ENCODE assay signal across 26 cellular contexts in the genomic region with DNA sequence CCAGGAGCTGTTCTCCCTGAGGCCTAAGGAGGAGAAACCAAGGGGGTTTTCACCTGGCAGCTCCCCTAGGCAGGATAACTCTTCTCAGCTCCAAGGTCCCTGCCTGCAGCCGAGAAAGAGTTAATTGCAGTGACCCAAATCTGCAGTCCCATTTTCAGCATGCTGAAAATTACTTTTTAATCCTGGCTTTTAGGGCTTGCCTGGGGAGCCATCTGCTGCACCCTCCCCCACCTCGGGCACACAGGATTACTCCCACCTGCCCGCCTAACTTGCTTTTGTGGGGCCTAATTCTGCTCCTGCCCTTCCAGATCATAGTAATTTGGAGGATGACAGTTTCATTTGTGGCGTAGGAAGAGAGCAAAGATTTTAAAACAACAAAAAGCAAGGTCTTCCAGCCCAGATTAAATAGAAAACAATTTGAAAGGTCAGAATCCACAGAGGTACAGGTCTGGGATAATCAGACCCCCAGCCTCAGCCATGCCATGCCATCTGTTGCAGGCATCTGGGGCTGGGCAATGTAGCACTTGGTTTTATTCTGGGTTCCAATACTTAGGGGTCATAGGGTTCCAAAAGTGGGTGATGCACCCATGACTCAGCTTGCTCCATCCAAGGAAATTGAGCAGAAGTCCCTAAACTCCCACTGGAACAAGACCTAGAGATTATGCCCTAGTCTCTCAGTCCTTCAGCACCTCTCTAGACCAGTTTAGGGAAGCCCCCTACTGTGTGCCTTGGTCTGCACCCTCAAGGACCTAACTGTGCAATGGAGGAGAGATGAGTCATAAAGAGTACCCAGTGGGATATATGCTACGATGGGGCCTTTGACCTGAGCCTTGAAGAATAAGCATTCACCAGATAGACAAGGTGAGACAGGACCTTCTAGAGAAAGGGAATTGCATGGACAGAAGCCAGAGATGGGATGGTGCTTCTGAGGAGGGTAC.
DNase-seq lines count a peak whose midpoint lies in the region; ATAC-seq, FAIRE-seq and TF ChIP-seq lines count a peak whose summit lies in the region.
"Had no signal": no experiment of that assay in that cellular context is flagged by ENCODE, and none has a peak within 500 bp of the region (broad histone marks: within the 10 kb centered on the region; RNA-seq: fewer than 3 reads in every experiment).

No MANE protein-coding gene starts in this region.

- TF ChIP-seq CTCF in RWPE2 (IDR thresholded peaks at IDR 0.05; ENCODE audit: poor library complexity, severe bottlenecking) (no peak), keratinocyte (optimal IDR thresholded peaks at IDR 0.05 in 1 of 3, IDR thresholded peaks at IDR 0.05 in 1 of 3, conservative IDR thresholded peaks at IDR 0.05 in 1 of 3; ENCODE audit: extremely low read depth in 1 of 3, insufficient read depth in 2 of 3, low read length in 3 of 3) (no peak), ascending aorta (IDR thresholded peaks at IDR 0.05) (no peak)

- dilution Hi-C loops in keratinocyte (cut with MboI; ENCODE audit: extremely low pct_ligation_motif_present, low sequenced_read_pairs): no loop called here

- H3K4me1 ChIP-seq in RWPE2 (ENCODE audit: insufficient read depth, poor library complexity, severe bottlenecking): peaks cover 35% of the 10 kb centered on the region
- peaks cover 37% of the 10 kb centered on the region for H3K4me1 ChIP-seq in keratinocyte (ENCODE audit: control insufficient read depth, extremely low read depth, insufficient read depth, low read length)
- no peaks in the 10 kb centered on the region for H3K4me1 ChIP-seq in ascending aorta
- H3K4me1 ChIP-seq: right lobe of liver, suprapubic skin, uterus had no signal

- no peaks in the 10 kb centered on the region for H3K79me2 ChIP-seq in keratinocyte (ENCODE audit: control insufficient read depth, insufficient read depth, low read length)

- H2AFZ ChIP-seq in keratinocyte (ENCODE audit: control insufficient read depth, low read length): no peak overlapping the region
- H2AFZ ChIP-seq: PC-9 had no signal

- H3K9me3 ChIP-seq in RWPE2 (ENCODE audit: severe bottlenecking) (no peaks in the 10 kb centered on the region), keratinocyte (ENCODE audit: control insufficient read depth, low read depth, low read length) (no peaks in the 10 kb centered on the region), ascending aorta (no peaks in the 10 kb centered on the region)
- H3K9me3 ChIP-seq: body of pancreas, right lobe of liver, suprapubic skin, uterus had no signal

- ATAC-seq in RWPE2 (ENCODE audit: low read depth): no peak
- no peak for ATAC-seq in GM21786 (IDR thresholded peaks at IDR 0.05; ENCODE audit: unreplicated experiment)
- ATAC-seq: body of pancreas; right lobe of liver; stimulated activated effector memory CD8-positive, alpha-beta T cell treated with anti-CD3 and anti-CD28 coated beads, Interleukin-12 subunit alpha, Interleukin-12 subunit beta, amount 100 ng/mL, for 72 hours had no signal

- H3K9me1 ChIP-seq in keratinocyte (ENCODE audit: control insufficient read depth, extremely low read depth, insufficient read depth, low read length): no peaks in the 10 kb centered on the region

- FAIRE-seq in keratinocyte (lab: Jason Lieb, UNC): no peak
- FAIRE-seq: GM12892, H54 had no signal

- H3K27ac ChIP-seq in RWPE2 (ENCODE audit: poor library complexity, severe bottlenecking): peak overlapping the region; percentile 90
- H3K27ac ChIP-seq in keratinocyte (ENCODE audit: control insufficient read depth, insufficient read depth, low read length): no peak overlapping the region
- no peak overlapping the region for H3K27ac ChIP-seq in ascending aorta
- H3K27ac ChIP-seq: body of pancreas, PC-9, right lobe of liver, suprapubic skin, uterus had no signal

- H3K36me3 ChIP-seq in RWPE2 (ENCODE audit: low read depth) (no peaks in the 10 kb centered on the region), keratinocyte (ENCODE audit: control insufficient read depth in 2 of 2, extremely low read depth in 1 of 2, insufficient read depth in 2 of 2, low read length in 2 of 2) (no peaks in the 10 kb centered on the region), ascending aorta (no peaks in the 10 kb centered on the region)
- H3K36me3 ChIP-seq: right lobe of liver, suprapubic skin, uterus had no signal

- peak; percentile 58 for DNase-seq in EL
- peak; percentile 47 for DNase-seq in HT1080 (ENCODE audit: low read depth)
- DNase-seq in RWPE2 (ENCODE audit: low spot score): no peak
- no peak for DNase-seq in keratinocyte (ENCODE audit: low read depth, low spot score)
- DNase-seq in ascending aorta (ENCODE audit: low spot score in 2 of 2): no peak
- no peak for DNase-seq in stimulated activated CD4-positive, alpha-beta T cell treated with anti-CD3 and anti-CD28 coated beads, Interleukin-4, amount 100 ng/mL, for 24 hours
- DNase-seq: activated CD4-positive, alpha-beta T cell treated with anti-CD3 and anti-CD28 coated beads for 4 hours; activated CD8-positive, alpha-beta memory T cell treated with anti-CD3 and anti-CD28 coated beads for 24 hours; activated gamma-delta T cell treated with Interleukin-2 at 50 U/mL for 16 hours; activated T-cell treated with anti-CD3 and anti-CD28 coated beads, Interleukin-2, amount 50 U/mL, for 1 hour; body of pancreas; Calu3; glutamatergic neuron; KBM-7; NCI-H1417 treated with DMSO at 0.1 percent for 48 hours; NCI-H510A; PC-9; right lobe of liver; SHP77; stimulated activated CD4-positive, alpha-beta T cell treated with anti-CD3 and anti-CD28 coated beads, Interleukin-2, amount 100 ng/mL, for 48 hours; uterus had no signal

- intact Hi-C loops in ascending aorta (cut with DNase I): no loop called here

- no peak overlapping the region for H3K4me3 ChIP-seq in RWPE2 (ENCODE audit: severe bottlenecking)
- no peak overlapping the region for H3K4me3 ChIP-seq in keratinocyte (ENCODE audit: control insufficient read depth in 2 of 3, extremely low read depth in 1 of 3, insufficient read depth in 2 of 3, low read depth in 1 of 3, low read length in 3 of 3)
- H3K4me3 ChIP-seq in ascending aorta: no peak overlapping the region
- H3K4me3 ChIP-seq: body of pancreas, PC-9, right lobe of liver, suprapubic skin, uterus had no signal

- no peak overlapping the region for H3K9ac ChIP-seq in keratinocyte (ENCODE audit: control insufficient read depth, extremely low read depth, insufficient read depth, low read length)

- no peaks in the 10 kb centered on the region for H4K20me1 ChIP-seq in keratinocyte (ENCODE audit: control insufficient read depth, extremely low read depth, insufficient read depth, low read length)

- H3K27me3 ChIP-seq in RWPE2 (ENCODE audit: insufficient read depth, poor library complexity, severe bottlenecking): no peaks in the 10 kb centered on the region
- no peaks in the 10 kb centered on the region for H3K27me3 ChIP-seq in keratinocyte (ENCODE audit: control insufficient read depth, extremely low read depth, insufficient read depth, low read length)
- H3K27me3 ChIP-seq in ascending aorta: no peaks in the 10 kb centered on the region
- H3K27me3 ChIP-seq: body of pancreas, right lobe of liver, suprapubic skin, uterus had no signal

- H3K4me2 ChIP-seq in keratinocyte (ENCODE audit: control insufficient read depth, extremely low read depth, insufficient read depth, low read depth, low read length): peak overlapping the region; percentile 4
- H3K4me2 ChIP-seq: PC-9 had no signal

Comparison
In these comparisons a context has a peak if more than half of its experiments do, and no peak if none do; other contexts are left out.
1. DNase-seq: peak in EL (single experiment) and HT1080 (single experiment); none in RWPE2 (single experiment), keratinocyte (single experiment), ascending aorta (0 of 2) and stimulated activated CD4-positive, alpha-beta T cell treated with anti-CD3 and anti-CD28 coated beads, Interleukin-4, amount 100 ng/mL, for 24 hours (single experiment).